Comparison of ENCODE assay signal across 8 cellular contexts in genomic region chr10:112184052-112184371, GRCh38. TPM values are rescaled to one million over a fixed set of nuclear protein-coding genes. Genes with fewer than 3 reads are reported as not detected.
A peak's percentile ranks its signal among the peaks of the same experiment; 100 is the strongest.
DNase-seq lines count a peak whose midpoint lies in the region; ATAC-seq, FAIRE-seq and TF ChIP-seq lines count a peak whose summit lies in the region.

No MANE protein-coding gene starts in this region.

- no peak for ATAC-seq in activated CD8-positive, alpha-beta memory T cell treated with anti-CD3 and anti-CD28 coated beads, Interleukin-2, amount 10 ng/mL, durations not matched to agents 7 days and 5 days
- ATAC-seq in HepG2 (no peak), GM18867 (IDR thresholded peaks at IDR 0.05; ENCODE audit: unreplicated experiment) (no peak)

- H3K36me3 Mint-ChIP-seq in activated CD8-positive, alpha-beta memory T cell treated with anti-CD3 and anti-CD28 coated beads, Interleukin-2, amount 10 ng/mL, durations not matched to agents 7 days and 5 days, result peaks cover 16% of the 10 kb centered on the region

- no peak for TF ChIP-seq RAD21 in HepG2 (CRISPR knock-in tag; IDR thresholded peaks at IDR 0.05)

- peak overlapping the region; percentile 94 for H3K27ac Mint-ChIP-seq in activated CD8-positive, alpha-beta memory T cell treated with anti-CD3 and anti-CD28 coated beads, Interleukin-2, amount 10 ng/mL, durations not matched to agents 7 days and 5 days

- peaks cover 3% of the 10 kb centered on the region for H3K9me3 Mint-ChIP-seq in activated CD8-positive, alpha-beta memory T cell treated with anti-CD3 and anti-CD28 coated beads, Interleukin-2, amount 10 ng/mL, durations not matched to agents 7 days and 5 days (ENCODE audit: low read depth)

- H3K27ac ChIP-seq in HepG2 (ENCODE audit: extremely low read length, insufficient read depth, low read length) (peak overlapping the region; percentile 14), tibial artery (peak overlapping the region; percentile 79)

- no peaks in the 10 kb centered on the region for H4K20me1 ChIP-seq in HepG2 (ENCODE audit: insufficient read depth, low read length)

- H3K79me2 ChIP-seq in HepG2 (ENCODE audit: insufficient read depth, low read length), result peaks cover 86% of the 10 kb centered on the region

- no peak for DNase-seq in activated CD8-positive, alpha-beta memory T cell treated with anti-CD3 and anti-CD28 coated beads, Interleukin-2, amount 10 ng/mL, durations not matched to agents 7 days and 5 days
- no peak for DNase-seq in activated CD8-positive, alpha-beta memory T cell treated with anti-CD3 and anti-CD28 coated beads for 24 hours
- DNase-seq in amniotic epithelial cell (ENCODE audit: low read depth) (peak; percentile 89), HepG2 (ENCODE audit: low spot score) (no peak), tibial artery (no peak), NCI-H2196 (lab: John Stamatoyannopoulos, UW; ENCODE audit: unreplicated experiment) (no peak), ecto neural progenitor cell (ENCODE audit: low spot score) (no peak)

- peak overlapping the region; percentile 94 for H3K4me3 Mint-ChIP-seq in activated CD8-positive, alpha-beta memory T cell treated with anti-CD3 and anti-CD28 coated beads, Interleukin-2, amount 10 ng/mL, durations not matched to agents 7 days and 5 days

- BruUV-seq in HepG2 (replicated peaks; lab: Mats Ljungman, UMichigan), result no TSS peak

- CTCF ChIA-PET in activated CD8-positive, alpha-beta memory T cell treated with anti-CD3 and anti-CD28 coated beads, Interleukin-2, amount 10 ng/mL, durations not matched to agents 7 days and 5 days (lab: Charles Lee), result interaction anchor here (0.9 to 2.5 kb wide), 2 partner anchors 47 to 191 kb away, joined by 4 to 9 read pairs; no protein-coding TSS in a partner anchor
- CTCF ChIA-PET in HepG2 (lab: Yijun Ruan, JAX; ENCODE audit: low intra/inter-chr PET ratio, low total read pairs), result no interaction called here

- TF ChIP-seq POLR2A in HepG2 (IDR thresholded peaks at IDR 0.05; ENCODE audit: insufficient read depth in 1 of 2, low read depth in 2 of 2, low read length in 2 of 2), result no peak

- no peak overlapping the region for H3K4me2 ChIP-seq in HepG2 (ENCODE audit: low read depth, low read length)

- H3K27me3 ChIP-seq in HepG2 (ENCODE audit: control insufficient read depth in 1 of 2, insufficient read depth in 2 of 2, low read length in 2 of 2), result no peaks in the 10 kb centered on the region
- no peaks in the 10 kb centered on the region for H3K27me3 ChIP-seq in tibial artery

- 96% methylated on average over 5 of the region's 5 CpGs for WGBS in HepG2 (ENCODE audit: low lambda C conversion rate)

- TF ChIP-seq EP300 in HepG2 (IDR thresholded peaks at IDR 0.05; ENCODE audit: low read depth in 2 of 2, low read length in 2 of 2) (no peak), HepG2 (CRISPR knock-in tag; IDR thresholded peaks at IDR 0.05; ENCODE audit: borderline replicate concordance) (no peak)

- peaks cover 45% of the 10 kb centered on the region for H3K4me1 ChIP-seq in HepG2 (ENCODE audit: insufficient read depth, low read length)
- H3K4me1 ChIP-seq in tibial artery, result peaks cover 0 to 27% (median 10%) of the 10 kb centered on the region in 4 donors

- peaks cover 27% of the 10 kb centered on the region for H3K4me1 Mint-ChIP-seq in activated CD8-positive, alpha-beta memory T cell treated with anti-CD3 and anti-CD28 coated beads, Interleukin-2, amount 10 ng/mL, durations not matched to agents 7 days and 5 days

- no peak overlapping the region for H2AFZ ChIP-seq in HepG2 (ENCODE audit: low read length)

- no peak for TF ChIP-seq CTCF in HepG2 (CRISPR knock-in tag; IDR thresholded peaks at IDR 0.05)
- no peak for TF ChIP-seq CTCF in tibial artery (IDR thresholded peaks at IDR 0.05)

- no peak overlapping the region for H3K9ac ChIP-seq in HepG2 (ENCODE audit: insufficient read depth, low read depth, low read length)

- POLR2A ChIA-PET in HepG2 (lab: Yijun Ruan, JAX), result interaction anchor here (0.9 kb wide), 1 partner anchor 16 kb away, joined by 3 read pairs; no protein-coding TSS in a partner anchor

- H3K9me3 ChIP-seq in HepG2 (ENCODE audit: low read length), result peaks cover 21% of the 10 kb centered on the region
- no peaks in the 10 kb centered on the region for H3K9me3 ChIP-seq in tibial artery

- no peak overlapping the region for H3K4me3 ChIP-seq in HepG2 (replicated peaks in 1 of 3; ENCODE audit: insufficient read depth in 1 of 3, low read depth in 2 of 3, low read length in 3 of 3)
- peak overlapping the region; percentile 89 to 93 for H3K4me3 ChIP-seq in tibial artery

- H3K36me3 ChIP-seq in HepG2 (replicated peaks in 1 of 2; ENCODE audit: control insufficient read depth in 1 of 2, insufficient read depth in 2 of 2, low read length in 2 of 2) (peaks cover 14 to 82% of the 10 kb centered on the region in 2 experiments), tibial artery (peaks cover 6 to 15% (median 8%) of the 10 kb centered on the region in 3 donors)

- FAIRE-seq in HepG2 (lab: Jason Lieb, UNC), result no peak

- intact Hi-C loops in HepG2 (cut with micrococcal nuclease; ENCODE audit: unreplicated experiment), result no loop called here
- intact Hi-C loops in tibial artery (cut with DNase I; ENCODE audit: low total_unique reads), result loop anchor here (5.0 kb wide), 1 partner anchor 128 kb away; no protein-coding TSS in a partner anchor

- in situ Hi-C loops in HepG2 (cut with HindIII; ENCODE audit: extremely low pct_ligation_motif_present, low pct_unique_long_range_greater_than_20kb), result no loop called here

- H3K27me3 Mint-ChIP-seq in activated CD8-positive, alpha-beta memory T cell treated with anti-CD3 and anti-CD28 coated beads, Interleukin-2, amount 10 ng/mL, durations not matched to agents 7 days and 5 days, result peaks cover 12% of the 10 kb centered on the region

TF ChIP-seq in HepG2, 621 proteins besides CTCF, POLR2A, EP300 and RAD21:
- TF ChIP-seq TCF12 (IDR thresholded peaks at IDR 0.05), result no peak
- TF ChIP-seq TCF12 (CRISPR knock-in tag; IDR thresholded peaks at IDR 0.05), result no peak
- no peak for TF ChIP-seq YEATS2 (CRISPR knock-in tag; IDR thresholded peaks at IDR 0.05; ENCODE audit: borderline replicate concordance)
- no peak for TF ChIP-seq MAX (IDR thresholded peaks at IDR 0.05)
- TF ChIP-seq TMF1 (CRISPR knock-in tag; IDR thresholded peaks at IDR 0.05; ENCODE audit: low read depth), result no peak
- no peak for TF ChIP-seq ZBTB49 (CRISPR knock-in tag; IDR thresholded peaks at IDR 0.05; ENCODE audit: borderline replicate concordance)
- no peak for TF ChIP-seq CBFB (CRISPR knock-in tag; IDR thresholded peaks at IDR 0.05)
- no peak for TF ChIP-seq ZSCAN12 (CRISPR knock-in tag; IDR thresholded peaks at IDR 0.05)
- TF ChIP-seq FOXA1 (IDR thresholded peaks at IDR 0.05), result no peak
- no peak for TF ChIP-seq FOXA1 (CRISPR knock-in tag; IDR thresholded peaks at IDR 0.05)
- no peak for TF ChIP-seq ZNF709 (CRISPR knock-in tag; IDR thresholded peaks at IDR 0.05)

RNA-seq across cellular contexts. Expression of gene GPAM, which starts 0.4 kb away (rescaled TPM):
- 1 to 10 TPM; 5.1 to 9.8 TPM for total RNA-seq in activated CD8-positive, alpha-beta memory T cell treated with anti-CD3 and anti-CD28 coated beads, Interleukin-2, amount 10 ng/mL, durations not matched to agents 7 days and 5 days
- total RNA-seq in HepG2 (2016; rRNA removed; fragmentation: Illumina TruSeq; extraction: Trizol), result 130 and 140 TPM in 2 replicates
- 19.1 and 21.3 TPM in 2 replicates for total RNA-seq in HepG2 (2016; cell fraction: cytosol; rRNA removed; fragmentation: Illumina TruSeq; extraction: Trizol; ENCODE audit: low read depth)
- 132 and 135 TPM in 2 replicates for total RNA-seq in HepG2 (2016; cell fraction: insoluble cytoplasmic fraction; rRNA removed; fragmentation: Illumina TruSeq; extraction: Trizol)
- 47.4 and 55.1 TPM in 2 replicates for total RNA-seq in HepG2 (2016; cell fraction: membrane; rRNA removed; fragmentation: Illumina TruSeq; extraction: Trizol)
- 251 and 257 TPM in 2 replicates for total RNA-seq in HepG2 (2016; cell fraction: nucleus; rRNA removed; fragmentation: Illumina TruSeq; extraction: Trizol)
- polyA plus RNA-seq in HepG2 (2011; rRNA removed), result 36.8 and 43.0 TPM in 2 replicates
- polyA plus RNA-seq in HepG2 (2011; cell fraction: cytosol; rRNA removed), result 14.4 and 28.4 TPM in 2 replicates
- polyA plus RNA-seq in HepG2 (2011; cell fraction: nucleus; rRNA removed), result 39.1 and 57.9 TPM in 2 replicates
- 53.4 and 86.4 TPM in 2 replicates for polyA plus RNA-seq in HepG2 (2012)
- 5.1 and 5.7 TPM in 2 replicates for polyA plus RNA-seq in HepG2 (2016; cell fraction: cytosol; fragmentation: Illumina TruSeq; extraction: Trizol; ENCODE audit: low read depth)
- polyA plus RNA-seq in HepG2 (2016; cell fraction: insoluble cytoplasmic fraction; fragmentation: Illumina TruSeq; extraction: Trizol; ENCODE audit: low read depth), result 57.8 and 65.3 TPM in 2 replicates
- polyA plus RNA-seq in HepG2 (2016; cell fraction: membrane; fragmentation: Illumina TruSeq; extraction: Trizol; ENCODE audit: low read depth), result 14.2 and 17.2 TPM in 2 replicates
- 165 and 177 TPM in 2 replicates for polyA plus RNA-seq in HepG2 (2016; cell fraction: nucleus; fragmentation: Illumina TruSeq; extraction: Trizol; ENCODE audit: insufficient read depth, low read depth)
- polyA minus RNA-seq in HepG2 (2011; rRNA and poly(A)+ RNA removed; ENCODE audit: low replicate concordance), result 18.6 and 65.9 TPM in 2 replicates
- 23.7 and 35.7 TPM in 2 replicates for polyA minus RNA-seq in HepG2 (2011; cell fraction: cytosol; rRNA and poly(A)+ RNA removed)
- polyA minus RNA-seq in HepG2 (2011; cell fraction: nucleus; rRNA and poly(A)+ RNA removed), result 174 and 229 TPM in 2 replicates

Comparison
In these comparisons a context has a peak if more than half of its experiments do, and no peak if none do; other contexts are left out.
1. H3K4me3 ChIP-seq: peak in tibial artery (2 of 2); none in HepG2 (0 of 3).